In the genomic region with DNA sequence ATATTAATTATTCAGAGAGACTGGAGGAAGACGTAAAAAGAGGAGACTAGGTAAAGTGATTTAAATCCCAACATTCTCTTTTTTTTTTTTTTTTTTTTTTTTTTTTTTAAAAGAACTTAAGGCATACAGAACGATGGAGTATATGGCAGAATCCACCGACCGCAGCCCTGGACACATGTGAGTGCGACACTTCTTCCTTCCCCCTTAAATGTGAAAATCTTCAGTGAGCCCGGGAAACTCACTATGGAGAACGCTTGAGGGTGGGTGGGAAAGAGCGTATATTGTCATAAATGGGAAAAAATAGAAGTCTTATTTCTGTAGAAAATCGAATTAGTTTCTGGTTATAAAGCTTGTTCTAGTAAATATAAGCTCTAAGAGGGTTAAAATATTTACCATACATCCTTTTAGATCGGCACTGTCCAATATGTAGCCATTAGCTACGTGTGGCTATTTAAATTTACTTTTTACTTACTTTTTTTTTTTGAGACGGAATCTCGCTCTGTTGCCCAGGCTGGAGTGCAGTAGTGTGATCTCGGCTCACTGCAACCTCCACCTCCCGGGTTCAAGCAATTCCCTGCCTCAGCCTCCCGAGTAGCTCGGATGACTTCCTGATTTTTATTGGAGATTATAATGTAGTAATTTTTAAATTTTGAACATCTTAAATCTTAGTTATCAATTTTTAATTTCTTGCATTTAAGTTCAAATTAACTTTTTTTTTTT, we compare ENCODE assay signal across 8 cellular contexts. TPM values are rescaled to one million over a fixed set of nuclear protein-coding genes. Genes with fewer than 3 reads are reported as not detected.
DNase-seq lines count a peak whose midpoint lies in the region; ATAC-seq lines count a peak whose summit lies in the region.

No MANE protein-coding gene starts in this region.

- POLR2A ChIA-PET in activated naive CD8-positive, alpha-beta T cell treated with anti-CD3 and anti-CD28 coated beads, Interleukin-2, amount 10 ng/mL, durations not matched to agents 7 days and 5 days (lab: Charles Lee) = interaction anchor here (0.7 to 2.0 kb wide), 6 partner anchors 9 to 772 kb away, joined by 4 to 7 read pairs (median 4); a partner anchor contains a TSS

- DNase-seq in activated naive CD4-positive, alpha-beta T cell treated with anti-CD3 and anti-CD28 coated beads, Interleukin-2, amount 50 U/mL, for 16 hours = no peak
- peak; percentile 16 for DNase-seq in NCI-H1105 (lab: John Stamatoyannopoulos, UW)
- DNase-seq in activated naive CD8-positive, alpha-beta T cell treated with anti-CD3 and anti-CD28 coated beads, Interleukin-2, amount 10 ng/mL, durations not matched to agents 7 days and 5 days = no peak
- DNase-seq in hepatic stellate cell (ENCODE audit: low spot score) = peak; percentile 26
- no peak for DNase-seq in skeletal muscle cell (ENCODE audit: low read depth)

- H3K36me3 Mint-ChIP-seq in activated naive CD4-positive, alpha-beta T cell treated with anti-CD3 and anti-CD28 coated beads, Interleukin-2, amount 50 U/mL, for 24 hours = peaks cover 8% of the 10 kb centered on the region
- H3K36me3 Mint-ChIP-seq in activated naive CD8-positive, alpha-beta T cell treated with anti-CD3 and anti-CD28 coated beads, Interleukin-2, amount 10 ng/mL, durations not matched to agents 7 days and 5 days = peaks cover 14% of the 10 kb centered on the region

- ATAC-seq in activated naive CD8-positive, alpha-beta T cell treated with anti-CD3 and anti-CD28 coated beads, Interleukin-2, amount 10 ng/mL, durations not matched to agents 7 days and 5 days (ENCODE audit: low read depth) = no peak
- ATAC-seq in HG03442 (IDR thresholded peaks at IDR 0.05; ENCODE audit: unreplicated experiment) (no peak), HG02610 (IDR thresholded peaks at IDR 0.05; ENCODE audit: unreplicated experiment) (no peak)

- no peaks in the 10 kb centered on the region for H3K27me3 Mint-ChIP-seq in activated naive CD4-positive, alpha-beta T cell treated with anti-CD3 and anti-CD28 coated beads, Interleukin-2, amount 50 U/mL, for 24 hours
- peaks cover under 1% of the 10 kb centered on the region for H3K27me3 Mint-ChIP-seq in activated naive CD8-positive, alpha-beta T cell treated with anti-CD3 and anti-CD28 coated beads, Interleukin-2, amount 10 ng/mL, durations not matched to agents 7 days and 5 days

- peak overlapping the region; percentile 96 for H3K4me3 Mint-ChIP-seq in activated naive CD4-positive, alpha-beta T cell treated with anti-CD3 and anti-CD28 coated beads, Interleukin-2, amount 50 U/mL, for 24 hours
- H3K4me3 Mint-ChIP-seq in activated naive CD8-positive, alpha-beta T cell treated with anti-CD3 and anti-CD28 coated beads, Interleukin-2, amount 10 ng/mL, durations not matched to agents 7 days and 5 days = peak overlapping the region; percentile 85

- H3K9me3 Mint-ChIP-seq in activated naive CD4-positive, alpha-beta T cell treated with anti-CD3 and anti-CD28 coated beads, Interleukin-2, amount 50 U/mL, for 24 hours = no peaks in the 10 kb centered on the region
- H3K9me3 Mint-ChIP-seq in activated naive CD8-positive, alpha-beta T cell treated with anti-CD3 and anti-CD28 coated beads, Interleukin-2, amount 10 ng/mL, durations not matched to agents 7 days and 5 days = no peaks in the 10 kb centered on the region

- peaks cover 35% of the 10 kb centered on the region for H3K4me1 Mint-ChIP-seq in activated naive CD4-positive, alpha-beta T cell treated with anti-CD3 and anti-CD28 coated beads, Interleukin-2, amount 50 U/mL, for 24 hours
- peaks cover 23% of the 10 kb centered on the region for H3K4me1 Mint-ChIP-seq in activated naive CD8-positive, alpha-beta T cell treated with anti-CD3 and anti-CD28 coated beads, Interleukin-2, amount 10 ng/mL, durations not matched to agents 7 days and 5 days

- peak overlapping the region; percentile 90 for H3K4me3 ChIP-seq in skeletal muscle cell (ENCODE audit: low read depth, low read length)

- peak overlapping the region; percentile 94 for H3K27ac Mint-ChIP-seq in activated naive CD4-positive, alpha-beta T cell treated with anti-CD3 and anti-CD28 coated beads, Interleukin-2, amount 50 U/mL, for 24 hours
- peak overlapping the region; percentile 94 for H3K27ac Mint-ChIP-seq in activated naive CD8-positive, alpha-beta T cell treated with anti-CD3 and anti-CD28 coated beads, Interleukin-2, amount 10 ng/mL, durations not matched to agents 7 days and 5 days

RNA-seq across cellular contexts. Expression of a gene that starts 0.9 kb away (rescaled TPM):
- 10 to 100 TPM; 43.8 to 44.9 TPM for total RNA-seq in activated naive CD8-positive, alpha-beta T cell treated with anti-CD3 and anti-CD28 coated beads, Interleukin-2, amount 10 ng/mL, durations not matched to agents 7 days and 5 days

Comparison
In these comparisons a context has a peak if more than half of its experiments do, and no peak if none do; other contexts are left out.
1. DNase-seq: peak in NCI-H1105 (single experiment) and hepatic stellate cell (single experiment); none in activated naive CD4-positive, alpha-beta T cell treated with anti-CD3 and anti-CD28 coated beads, Interleukin-2, amount 50 U/mL, for 16 hours (single experiment), activated naive CD8-positive, alpha-beta T cell treated with anti-CD3 and anti-CD28 coated beads, Interleukin-2, amount 10 ng/mL, durations not matched to agents 7 days and 5 days (single experiment) and skeletal muscle cell (single experiment).